8 cellular contexts compared by ENCODE assay signal in the genomic region with DNA sequence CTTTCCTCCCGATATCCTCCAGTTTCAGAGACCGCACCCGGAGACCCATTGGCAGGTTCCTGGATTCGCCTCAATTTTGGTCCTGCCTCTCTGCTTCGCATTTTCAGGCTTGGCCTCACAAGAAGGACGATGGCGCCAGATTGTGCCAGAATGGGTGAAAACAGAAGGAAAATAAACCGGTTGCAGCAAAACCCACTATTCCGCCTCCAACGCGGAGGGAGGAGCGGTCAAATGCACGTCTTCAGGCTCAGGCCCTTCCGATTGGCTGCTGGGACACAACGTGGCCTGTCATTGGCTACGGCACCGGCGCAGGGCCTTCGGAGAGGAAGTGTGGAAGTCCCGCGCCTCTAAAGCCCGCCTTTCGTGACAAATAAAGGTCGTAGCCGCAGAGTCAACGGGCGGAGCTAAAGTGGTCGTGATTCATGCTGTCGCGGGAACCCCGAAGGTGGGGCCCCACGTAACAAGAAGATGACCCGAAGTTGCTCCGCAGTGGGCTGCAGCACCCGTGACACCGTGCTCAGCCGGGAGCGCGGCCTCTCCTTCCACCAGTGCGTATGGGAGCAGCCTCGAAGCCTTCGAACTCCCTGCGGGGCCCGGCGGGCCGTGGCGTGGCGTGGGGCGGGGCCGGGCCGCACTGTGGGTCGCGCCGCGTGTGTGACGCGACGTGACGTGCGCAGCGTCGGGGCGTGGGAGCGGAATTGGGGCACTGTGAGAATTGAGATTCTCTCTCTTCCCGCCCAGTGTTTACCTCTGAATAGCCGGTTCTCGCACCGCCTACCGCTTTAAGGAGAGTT.
A peak's percentile ranks its signal among the peaks of the same experiment; 100 is the strongest.
DNase-seq lines count a peak whose midpoint lies in the region; ATAC-seq and TF ChIP-seq lines count a peak whose summit lies in the region.

A gene with protein sequence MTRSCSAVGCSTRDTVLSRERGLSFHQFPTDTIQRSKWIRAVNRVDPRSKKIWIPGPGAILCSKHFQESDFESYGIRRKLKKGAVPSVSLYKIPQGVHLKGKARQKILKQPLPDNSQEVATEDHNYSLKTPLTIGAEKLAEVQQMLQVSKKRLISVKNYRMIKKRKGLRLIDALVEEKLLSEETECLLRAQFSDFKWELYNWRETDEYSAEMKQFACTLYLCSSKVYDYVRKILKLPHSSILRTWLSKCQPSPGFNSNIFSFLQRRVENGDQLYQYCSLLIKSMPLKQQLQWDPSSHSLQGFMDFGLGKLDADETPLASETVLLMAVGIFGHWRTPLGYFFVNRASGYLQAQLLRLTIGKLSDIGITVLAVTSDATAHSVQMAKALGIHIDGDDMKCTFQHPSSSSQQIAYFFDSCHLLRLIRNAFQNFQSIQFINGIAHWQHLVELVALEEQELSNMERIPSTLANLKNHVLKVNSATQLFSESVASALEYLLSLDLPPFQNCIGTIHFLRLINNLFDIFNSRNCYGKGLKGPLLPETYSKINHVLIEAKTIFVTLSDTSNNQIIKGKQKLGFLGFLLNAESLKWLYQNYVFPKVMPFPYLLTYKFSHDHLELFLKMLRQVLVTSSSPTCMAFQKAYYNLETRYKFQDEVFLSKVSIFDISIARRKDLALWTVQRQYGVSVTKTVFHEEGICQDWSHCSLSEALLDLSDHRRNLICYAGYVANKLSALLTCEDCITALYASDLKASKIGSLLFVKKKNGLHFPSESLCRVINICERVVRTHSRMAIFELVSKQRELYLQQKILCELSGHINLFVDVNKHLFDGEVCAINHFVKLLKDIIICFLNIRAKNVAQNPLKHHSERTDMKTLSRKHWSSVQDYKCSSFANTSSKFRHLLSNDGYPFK (plus strand): TSS at position 401 of the 794 bp plus-strand sequence. CDS start 68 bp downstream, at position 469.

- no peaks in the 10 kb centered on the region for H3K27me3 ChIP-seq in WERI-Rb-1 (ENCODE audit: insufficient read depth, low read depth, severe bottlenecking)

- DNase-seq in AG08396 (ENCODE audit: low spot score) (peak; percentile 95), NCI-H2196 treated with DMSO at 0.1 percent for 48 hours (lab: John Stamatoyannopoulos, UW; ENCODE audit: unreplicated experiment) (peak; percentile 80), WERI-Rb-1 (peak; percentile 98), cardiac fibroblast (ENCODE audit: low read depth in 2 of 2) (peak; percentile 100), iPS-NIHi11 (ENCODE audit: low spot score) (peak; percentile 95)

- peaks cover 46% of the 10 kb centered on the region for H3K36me3 ChIP-seq in WERI-Rb-1

- H3K4me3 ChIP-seq in WERI-Rb-1 (ENCODE audit: low read depth, low read length) (peak within 1 kb of the TSS; percentile 100), cardiac fibroblast (replicated peaks in 1 of 2; ENCODE audit: low read depth in 2 of 2, low read length in 2 of 2) (peak within 1 kb of the TSS; percentile 70 to 74), skin epidermis (peak within 1 kb of the TSS; percentile 42 to 75 (median 67))

- ATAC-seq in GM18909 (IDR thresholded peaks at IDR 0.05; ENCODE audit: poor library complexity, unreplicated experiment) (peak; percentile 90), HG03139 (IDR thresholded peaks at IDR 0.05; ENCODE audit: unreplicated experiment) (peak; percentile 88)

- no peak for TF ChIP-seq CTCF in WERI-Rb-1 (IDR thresholded peaks at IDR 0.05; ENCODE audit: low read depth, low read length)
- no peak for TF ChIP-seq CTCF in cardiac fibroblast (IDR thresholded peaks at IDR 0.05; ENCODE audit: low read depth, low read length)

- no peaks in the 10 kb centered on the region for H3K9me3 ChIP-seq in WERI-Rb-1 (ENCODE audit: severe bottlenecking)

- H3K27ac ChIP-seq in WERI-Rb-1 (peak within 1 kb of the TSS; percentile 94), skin epidermis (peak within 1 kb of the TSS; percentile 36 to 100 (median 97))

Comparison
In these comparisons a context has a peak if more than half of its experiments do, and no peak if none do; other contexts are left out.
1. Peak in every context shown above with its lines: DNase-seq, ATAC-seq, H3K4me3 ChIP-seq and H3K27ac ChIP-seq.